In genomic region chr1:205518616-205519540, GRCh38 we compare ENCODE assay signal across 11 cellular contexts.
DNase-seq lines count a peak whose midpoint lies in the region; ATAC-seq and TF ChIP-seq lines count a peak whose summit lies in the region.
"Had no signal": no experiment of that assay in that cellular context is flagged by ENCODE, and none has a peak within 500 bp of the region (broad histone marks: within the 10 kb centered on the region; RNA-seq: fewer than 3 reads in every experiment).

No MANE protein-coding gene starts in this region.

- no peak overlapping the region for H3K4me3 ChIP-seq in tibial artery
- H3K4me3 ChIP-seq: lung had no signal

- H3K36me3 ChIP-seq in tibial artery = peaks cover 0 to 9% (median 8%) of the 10 kb centered on the region in 3 donors

- no peaks in the 10 kb centered on the region for H3K9me3 ChIP-seq in tibial artery

- TF ChIP-seq CTCF in tibial artery (IDR thresholded peaks at IDR 0.05) = no peak

- intact Hi-C loops in head of caudate nucleus (cut with DNase I) = no loop called here
- intact Hi-C loops in tibial artery (cut with DNase I; ENCODE audit: low total_unique reads) = no loop called here

- H3K27me3 ChIP-seq in tibial artery = no peaks in the 10 kb centered on the region

- H3K4me1 ChIP-seq in tibial artery = peaks cover 0 to 74% (median 50%) of the 10 kb centered on the region in 4 donors

- H3K27ac ChIP-seq in tibial artery = no peak overlapping the region

- DNase-seq in COR-L47 (lab: John Stamatoyannopoulos, UW) (peak; percentile 82), NCI-H1092 treated with DMSO at 0.1 percent for 48 hours (lab: John Stamatoyannopoulos, UW) (peak; percentile 55), head of caudate nucleus (peak; percentile 77 to 96 (median 90)), nucleus accumbens (lab: John Stamatoyannopoulos, UW) (peak in 54 of 56 donors; percentile 18 to 95 (median 88)), tibial artery (no peak), LoVo (ENCODE audit: low spot score) (no peak), NCI-H1048 (lab: John Stamatoyannopoulos, UW) (no peak)
- DNase-seq: activated T-cell treated with anti-CD3 and anti-CD28 coated beads, Interleukin-2, amount 50 U/mL, for 4 hours; NCI-H146 had no signal

- ATAC-seq in HG02885 (IDR thresholded peaks at IDR 0.05; ENCODE audit: poor library complexity, unreplicated experiment) = no peak
- ATAC-seq: activated T-cell treated with anti-CD3 and anti-CD28 coated beads, Interleukin-2, amount 50 U/mL, for 4 hours had no signal

Comparison
In these comparisons a context has a peak if more than half of its experiments do, and no peak if none do; other contexts are left out.
1. DNase-seq: peak in COR-L47 (single experiment), NCI-H1092 treated with DMSO at 0.1 percent for 48 hours (single experiment), head of caudate nucleus (42 of 42) and nucleus accumbens (54 of 56); none in tibial artery (0 of 2), LoVo (single experiment) and NCI-H1048 (single experiment).